15 cellular contexts compared by ENCODE assay signal in the genomic region with DNA sequence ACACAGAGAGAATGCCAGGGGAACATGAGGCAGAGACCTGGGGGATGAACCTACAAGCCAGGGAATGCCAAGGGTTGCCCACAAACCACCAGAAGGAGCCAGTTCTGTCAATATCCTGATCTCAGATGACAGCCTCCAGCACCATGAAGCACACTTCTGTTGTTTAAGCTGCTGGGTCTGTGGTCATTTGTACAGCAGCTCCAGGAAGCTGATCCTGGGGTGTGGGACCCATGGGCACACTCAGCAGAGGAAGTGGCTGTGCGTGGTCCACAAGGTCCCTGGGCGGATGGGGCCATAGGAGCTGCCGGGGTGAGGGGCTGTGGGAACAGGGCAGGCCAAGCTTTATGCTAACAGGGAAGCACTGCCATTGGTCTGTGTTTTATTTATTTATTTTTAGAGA. TPM values are rescaled to one million over a fixed set of nuclear protein-coding genes. Genes with fewer than 3 reads are reported as not detected.
DNase-seq lines count a peak whose midpoint lies in the region; ATAC-seq, FAIRE-seq and TF ChIP-seq lines count a peak whose summit lies in the region.
"Had no signal": no experiment of that assay in that cellular context is flagged by ENCODE, and none has a peak within 500 bp of the region (broad histone marks: within the 10 kb centered on the region; RNA-seq: fewer than 3 reads in every experiment).

No MANE protein-coding gene starts in this region.

- TF ChIP-seq CTCF in Peyer's patch (IDR thresholded peaks at IDR 0.05) (no peak), endothelial cell of umbilical vein (IDR thresholded peaks at IDR 0.05; ENCODE audit: extremely low read depth in 1 of 2, insufficient read depth in 1 of 2, low read depth in 1 of 2, low read length in 2 of 2) (no peak)

- no peak overlapping the region for H3K4me2 ChIP-seq in endothelial cell of umbilical vein (ENCODE audit: insufficient read depth, low read length)

- H3K27me3 ChIP-seq in Peyer's patch (no peaks in the 10 kb centered on the region), endothelial cell of umbilical vein (ENCODE audit: control insufficient read depth in 2 of 2, insufficient read depth in 2 of 2, low read length in 2 of 2) (no peaks in the 10 kb centered on the region)

- H3K36me3 ChIP-seq in Peyer's patch = peaks cover 0 to 12% (median 0%) of the 10 kb centered on the region in 3 donors
- peaks cover 19 to 32% of the 10 kb centered on the region in 2 experiments for H3K36me3 ChIP-seq in endothelial cell of umbilical vein (ENCODE audit: control insufficient read depth in 2 of 2, extremely low read depth in 1 of 2, insufficient read depth in 2 of 2, low read length in 2 of 2)

- FAIRE-seq in endothelial cell of umbilical vein (lab: Jason Lieb, UNC) = peak; percentile 71
- FAIRE-seq: GM12878, TTC549 had no signal

- no peaks in the 10 kb centered on the region for H3K9me3 ChIP-seq in Peyer's patch
- no peaks in the 10 kb centered on the region for H3K9me3 ChIP-seq in endothelial cell of umbilical vein (replicated peaks; ENCODE audit: control insufficient read depth, insufficient read depth, low read length)

- TF ChIP-seq POLR2A in Peyer's patch (IDR thresholded peaks at IDR 0.05) (no peak), endothelial cell of umbilical vein (IDR thresholded peaks at IDR 0.05; ENCODE audit: low read depth, low read length) (no peak)

- BruUV-seq in endothelial cell of umbilical vein (replicated peaks; lab: Mats Ljungman, UMichigan) = no TSS peak

- intact Hi-C loops in endothelial cell of umbilical vein (cut with micrococcal nuclease) = no loop called here

- CTCF ChIA-PET in endothelial cell of umbilical vein (lab: Charles Lee) = interaction anchor here (1.4 to 13.1 kb wide), 2 partner anchors 10 to 165 kb away, joined by 3 to 292 read pairs; a partner anchor contains a TSS

- DNase-seq in CMK (ENCODE audit: low read depth) = peak; percentile 48
- DNase-seq in Peyer's patch = no peak
- DNase-seq in endothelial cell of umbilical vein (ENCODE audit: low read depth, low spot score) = no peak
- DNase-seq in skeletal muscle cell (ENCODE audit: low read depth) = peak; percentile 35
- no peak for DNase-seq in GM03348 (ENCODE audit: low spot score)
- no peak for DNase-seq in NCI-H510A (lab: John Stamatoyannopoulos, UW)
- DNase-seq: activated T-cell treated with anti-CD3 and anti-CD28 coated beads, Interleukin-2, amount 50 U/mL, for 4 hours; Calu3; foreskin melanocyte; NCI-H1930 had no signal

- H2AFZ ChIP-seq in endothelial cell of umbilical vein (ENCODE audit: low read depth, low read length) = no peak overlapping the region

- no peaks in the 10 kb centered on the region for H3K9me1 ChIP-seq in endothelial cell of umbilical vein (replicated peaks; ENCODE audit: control insufficient read depth, extremely low read depth, insufficient read depth, low read length)

- H3K79me2 ChIP-seq in endothelial cell of umbilical vein (ENCODE audit: control insufficient read depth, insufficient read depth, low read length) = peaks cover 46% of the 10 kb centered on the region

- no peaks in the 10 kb centered on the region for H4K20me1 ChIP-seq in endothelial cell of umbilical vein (replicated peaks; ENCODE audit: control insufficient read depth, extremely low read depth, insufficient read depth, low read length)

- H3K9ac ChIP-seq in endothelial cell of umbilical vein (replicated peaks; ENCODE audit: extremely low read depth, insufficient read depth, low read length) = no peak overlapping the region

- H3K4me1 ChIP-seq in Peyer's patch (peaks cover 0 to 55% (median 5%) of the 10 kb centered on the region in 4 donors), endothelial cell of umbilical vein (ENCODE audit: control insufficient read depth, extremely low read depth, insufficient read depth, low read length) (peaks cover 83% of the 10 kb centered on the region)

- dilution Hi-C loops in endothelial cell of umbilical vein (cut with MboI; ENCODE audit: extremely low pct_ligation_motif_present, low sequenced_read_pairs) = loop anchor here (25.0 kb wide), 2 partner anchors 128 to 228 kb away; no protein-coding TSS in a partner anchor

- H3K27ac ChIP-seq in Peyer's patch (peak overlapping the region in 3 of 4 donors; percentile 15 to 95 (median 90)), endothelial cell of umbilical vein (ENCODE audit: insufficient read depth, low read depth, low read length) (peak overlapping the region; percentile 86)

- POLR2A ChIA-PET in endothelial cell of umbilical vein (lab: Charles Lee) = no interaction called here

- ATAC-seq in GM21576 (IDR thresholded peaks at IDR 0.05; ENCODE audit: unreplicated experiment) (no peak), HG03095 (IDR thresholded peaks at IDR 0.05; ENCODE audit: unreplicated experiment) (no peak)
- ATAC-seq: activated T-cell treated with anti-CD3 and anti-CD28 coated beads, Interleukin-2, amount 50 U/mL, for 4 hours; GM12878 had no signal

- no peak overlapping the region for H3K4me3 ChIP-seq in Peyer's patch
- no peak overlapping the region for H3K4me3 ChIP-seq in endothelial cell of umbilical vein (replicated peaks in 1 of 3; ENCODE audit: insufficient read depth in 1 of 3, low read depth in 1 of 3, low read length in 3 of 3)
- no peak overlapping the region for H3K4me3 ChIP-seq in skeletal muscle cell (ENCODE audit: low read depth, low read length)
- H3K4me3 ChIP-seq: GM12878, lung had no signal

TF ChIP-seq in endothelial cell of umbilical vein, 7 proteins besides CTCF, POLR2A, EP300 and RAD21:
- TF ChIP-seq POLR2AphosphoS5 (IDR thresholded peaks at IDR 0.05; ENCODE audit: insufficient read depth, low read depth, low read length) = peak; percentile 20
- TF ChIP-seq JUN (IDR thresholded peaks at IDR 0.05; ENCODE audit: borderline replicate concordance, insufficient read depth, insufficient read length, low read depth) = no peak
- TF ChIP-seq, protein P1, sequence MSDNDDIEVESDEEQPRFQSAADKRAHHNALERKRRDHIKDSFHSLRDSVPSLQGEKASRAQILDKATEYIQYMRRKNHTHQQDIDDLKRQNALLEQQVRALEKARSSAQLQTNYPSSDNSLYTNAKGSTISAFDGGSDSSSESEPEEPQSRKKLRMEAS (IDR thresholded peaks at IDR 0.05; ENCODE audit: insufficient read depth, insufficient read length) = no peak

RNA-seq across cellular contexts. Expression of a gene that starts 12.1 kb away (rescaled TPM):
- total RNA-seq in Peyer's patch (10 to 100 TPM; 13.8 to 28.9 (median 21.0) TPM), endothelial cell of umbilical vein (171 and 178 TPM in 2 replicates)
- polyA plus RNA-seq in endothelial cell of umbilical vein = 107 and 110 TPM in 2 replicates
- polyA plus RNA-seq in endothelial cell of umbilical vein (2011; cell fraction: cytosol; rRNA removed) = 74.3 and 89.5 TPM in 2 replicates
- polyA plus RNA-seq in endothelial cell of umbilical vein (2011; cell fraction: nucleus; rRNA removed) = 164 and 168 TPM in 2 replicates
- 64.8 and 74.8 TPM in 2 replicates for polyA plus RNA-seq in endothelial cell of umbilical vein (2012)
- 76.9 and 83.9 TPM in 2 replicates for polyA minus RNA-seq in endothelial cell of umbilical vein
- 6.8 TPM for polyA minus RNA-seq in endothelial cell of umbilical vein (2011; cell fraction: cytosol; rRNA and poly(A)+ RNA removed)
- 36.8 and 45.7 TPM in 2 replicates for polyA minus RNA-seq in endothelial cell of umbilical vein (2011; cell fraction: nucleus; rRNA and poly(A)+ RNA removed)

RNA-seq across cellular contexts. Expression of a gene that starts 42.1 kb away (rescaled TPM):
- total RNA-seq in Peyer's patch (10 to 100 TPM; 53.6 to 91.6 (median 80.2) TPM), endothelial cell of umbilical vein (49.9 and 56.5 TPM in 2 replicates)
- 25.2 and 28.3 TPM in 2 replicates for polyA plus RNA-seq in endothelial cell of umbilical vein
- polyA plus RNA-seq in endothelial cell of umbilical vein (2011; cell fraction: cytosol; rRNA removed) = 11.4 and 15.4 TPM in 2 replicates
- polyA plus RNA-seq in endothelial cell of umbilical vein (2011; cell fraction: nucleus; rRNA removed) = 128 and 139 TPM in 2 replicates
- 20.7 and 28.7 TPM in 2 replicates for polyA plus RNA-seq in endothelial cell of umbilical vein (2012)
- polyA minus RNA-seq in endothelial cell of umbilical vein = 41.8 and 43.6 TPM in 2 replicates
- 12.7 TPM for polyA minus RNA-seq in endothelial cell of umbilical vein (2011; cell fraction: cytosol; rRNA and poly(A)+ RNA removed)
- polyA minus RNA-seq in endothelial cell of umbilical vein (2011; cell fraction: nucleus; rRNA and poly(A)+ RNA removed) = 54.6 and 65.8 TPM in 2 replicates

Comparison
In these comparisons a context has a peak if more than half of its experiments do, and no peak if none do; other contexts are left out.
1. DNase-seq: peak in CMK (single experiment) and skeletal muscle cell (single experiment); none in Peyer's patch (0 of 3), endothelial cell of umbilical vein (single experiment), GM03348 (single experiment) and NCI-H510A (single experiment).